In genomic region chr4:140153744-140154571, GRCh38 we compare ENCODE assay signal across 1 cellular context.
TF ChIP-seq lines count a peak whose summit lies in the region.

Gene MAML3 (minus strand): TSS chr4:140154184. CDS start chr4:140153327, 857 bp downstream.

TF ChIP-seq in HepG2, 621 proteins besides CTCF, POLR2A, EP300 and RAD21 (continued from another document):
- TF ChIP-seq ARNT2 (CRISPR knock-in tag; IDR thresholded peaks at IDR 0.05; ENCODE audit: low read depth) (peak; percentile 77), TEF (CRISPR knock-in tag; IDR thresholded peaks at IDR 0.05) (no peak), SOX13 (IDR thresholded peaks at IDR 0.05) (no peak; the same call in 1 of the 2 replicates), SOX13 (CRISPR knock-in tag; conservative IDR thresholded peaks at IDR 0.05 in 1 of 2, IDR thresholded peaks at IDR 0.05 in 1 of 2) (peak in 1 of 2 experiments; percentile 54; a peak in 1 of 4 replicates), ETS1 (CRISPR knock-in tag; IDR thresholded peaks at IDR 0.05) (no peak), ZNF605 (CRISPR knock-in tag; IDR thresholded peaks at IDR 0.05) (peak; percentile 56; the same call in 1 of the 2 replicates), ZNF124 (CRISPR knock-in tag; IDR thresholded peaks at IDR 0.05) (no peak), CHD4 (IDR thresholded peaks at IDR 0.05; ENCODE audit: borderline replicate concordance, low read length) (no peak), PHF20 (CRISPR knock-in tag; IDR thresholded peaks at IDR 0.05) (peak; percentile 36; the same call in 1 of the 2 replicates), ZNF441 (CRISPR knock-in tag; IDR thresholded peaks at IDR 0.05; ENCODE audit: borderline replicate concordance) (peak; percentile 80; the same call in 1 of the 2 replicates), ZFY (CRISPR knock-in tag; IDR thresholded peaks at IDR 0.05) (peak; percentile 53; the same call in 1 of the 2 replicates), HDAC1 (CRISPR knock-in tag; IDR thresholded peaks at IDR 0.05) (peak; percentile 91), TGIF2 (CRISPR knock-in tag; IDR thresholded peaks at IDR 0.05) (peak; percentile 71; the same call in 1 of the 2 replicates), ZMAT3 (CRISPR knock-in tag; conservative IDR thresholded peaks at IDR 0.05) (peak; percentile 47; the same call in 1 of the 2 replicates), ZNF33B (CRISPR knock-in tag; IDR thresholded peaks at IDR 0.05) (0 out of 2 replicates have a peak, but pooled peaks have one; percentile 71), BRF2 (CRISPR knock-in tag; IDR thresholded peaks at IDR 0.05) (no peak), YY1 (IDR thresholded peaks at IDR 0.05; ENCODE audit: insufficient read depth, insufficient replicate concordance, low read depth, low read length) (peak; percentile 79), NKX3-1 (CRISPR knock-in tag; IDR thresholded peaks at IDR 0.05) (0 out of 2 replicates have a peak, but pooled peaks have one; percentile 29), ZNF572 (CRISPR knock-in tag; IDR thresholded peaks at IDR 0.05) (no peak), ZNF326 (CRISPR knock-in tag; IDR thresholded peaks at IDR 0.05; ENCODE audit: borderline replicate concordance) (no peak), ZNF317 (CRISPR knock-in tag; IDR thresholded peaks at IDR 0.05) (no peak), DRAP1 (CRISPR knock-in tag; IDR thresholded peaks at IDR 0.05) (0 out of 2 replicates have a peak, but pooled peaks have one; percentile 17), FUBP1 (CRISPR knock-in tag; IDR thresholded peaks at IDR 0.05; ENCODE audit: borderline replicate concordance) (no peak), ARID5B (CRISPR knock-in tag; IDR thresholded peaks at IDR 0.05) (peak; percentile 81), MBD4 (IDR thresholded peaks at IDR 0.05; ENCODE audit: borderline replicate concordance, low read length) (no peak), REST (IDR thresholded peaks at IDR 0.05; ENCODE audit: borderline replicate concordance in 1 of 2, low read depth in 1 of 2, low read length in 2 of 2) (0 out of 4 replicates have a peak, but pooled peaks of 1 of the 2 experiments have one; percentile 25), ZBTB49 (CRISPR knock-in tag; IDR thresholded peaks at IDR 0.05; ENCODE audit: borderline replicate concordance) (no peak), ZNF224 (CRISPR knock-in tag; IDR thresholded peaks at IDR 0.05) (no peak), SAP130 (CRISPR knock-in tag; IDR thresholded peaks at IDR 0.05; ENCODE audit: low read depth) (peak; percentile 55), ZNF713 (CRISPR knock-in tag; IDR thresholded peaks at IDR 0.05) (no peak), ZNF136 (CRISPR knock-in tag; IDR thresholded peaks at IDR 0.05; ENCODE audit: low read depth) (0 out of 2 replicates have a peak, but pooled peaks have one; percentile 46), CREB3 (CRISPR knock-in tag; IDR thresholded peaks at IDR 0.05) (no peak), ZNF468 (CRISPR knock-in tag; IDR thresholded peaks at IDR 0.05) (no peak), ATAD3A (CRISPR knock-in tag; IDR thresholded peaks at IDR 0.05) (no peak)
